Comparison of ENCODE assay signal across 7 cellular contexts in the genomic region with DNA sequence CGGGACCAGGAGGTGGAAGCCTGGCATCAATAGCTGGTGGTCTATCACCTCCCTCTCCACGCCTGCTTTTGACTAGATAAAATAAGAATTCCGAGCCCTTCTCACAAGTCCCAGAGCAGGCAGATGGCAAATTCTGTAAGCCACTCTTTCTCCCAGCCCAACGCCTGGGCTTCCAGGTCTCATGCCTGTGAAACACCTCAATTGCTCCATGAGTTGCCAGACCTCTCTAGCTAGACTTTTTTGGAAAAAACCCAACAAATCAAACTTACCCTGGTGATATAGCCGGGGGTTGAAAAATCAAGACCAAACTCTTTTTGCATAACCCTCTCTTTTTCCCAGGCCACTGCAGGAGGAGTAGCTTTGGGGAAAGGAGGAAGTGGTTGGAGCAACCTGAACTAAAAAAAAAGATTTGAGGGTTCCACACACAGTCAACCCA. TPM values are rescaled to one million over a fixed set of nuclear protein-coding genes. Genes with fewer than 3 reads are reported as not detected.
DNase-seq lines count a peak whose midpoint lies in the region; ATAC-seq lines count a peak whose summit lies in the region.

No MANE protein-coding gene starts in this region.

- H3K4me3 Mint-ChIP-seq in IgD-negative memory B cell: peak overlapping the region; percentile 77 to 94 (median 88)
- peak overlapping the region; percentile 89 for H3K4me3 Mint-ChIP-seq in activated T-helper 17 cell treated with anti-CD3 and anti-CD28 coated beads, Interleukin-2, amount 50 U/mL, for 72 hours
- peak overlapping the region; percentile 93 to 99 for H3K4me3 Mint-ChIP-seq in stimulated activated naive CD8-positive, alpha-beta T cell treated with anti-CD3 and anti-CD28 coated beads, Interleukin-15, amount 100 ng/mL, for 72 hours

- ATAC-seq in activated T-helper 17 cell treated with anti-CD3 and anti-CD28 coated beads, Interleukin-2, amount 50 U/mL, for 72 hours (replicated peaks): no peak
- ATAC-seq in stimulated activated naive CD8-positive, alpha-beta T cell treated with anti-CD3 and anti-CD28 coated beads, Interleukin-15, amount 100 ng/mL, for 72 hours: no peak

- H3K9me3 Mint-ChIP-seq in IgD-negative memory B cell: no peaks in the 10 kb centered on the region
- no peaks in the 10 kb centered on the region for H3K9me3 Mint-ChIP-seq in activated T-helper 17 cell treated with anti-CD3 and anti-CD28 coated beads, Interleukin-2, amount 50 U/mL, for 72 hours
- H3K9me3 Mint-ChIP-seq in stimulated activated naive CD8-positive, alpha-beta T cell treated with anti-CD3 and anti-CD28 coated beads, Interleukin-15, amount 100 ng/mL, for 72 hours: no peaks in the 10 kb centered on the region

- peak overlapping the region; percentile 84 to 99 (median 96) for H3K27ac Mint-ChIP-seq in IgD-negative memory B cell
- peak overlapping the region; percentile 96 for H3K27ac Mint-ChIP-seq in activated T-helper 17 cell treated with anti-CD3 and anti-CD28 coated beads, Interleukin-2, amount 50 U/mL, for 72 hours
- peak overlapping the region; percentile 66 to 97 for H3K27ac Mint-ChIP-seq in stimulated activated naive CD8-positive, alpha-beta T cell treated with anti-CD3 and anti-CD28 coated beads, Interleukin-15, amount 100 ng/mL, for 72 hours

- H3K36me3 Mint-ChIP-seq in IgD-negative memory B cell: peaks cover 3% of the 10 kb centered on the region
- H3K36me3 Mint-ChIP-seq in activated T-helper 17 cell treated with anti-CD3 and anti-CD28 coated beads, Interleukin-2, amount 50 U/mL, for 72 hours (ENCODE audit: low read depth): peaks cover 60% of the 10 kb centered on the region

- H3K27me3 Mint-ChIP-seq in IgD-negative memory B cell: no peaks in the 10 kb centered on the region
- H3K27me3 Mint-ChIP-seq in activated T-helper 17 cell treated with anti-CD3 and anti-CD28 coated beads, Interleukin-2, amount 50 U/mL, for 72 hours: no peaks in the 10 kb centered on the region
- no peaks in the 10 kb centered on the region for H3K27me3 Mint-ChIP-seq in stimulated activated naive CD8-positive, alpha-beta T cell treated with anti-CD3 and anti-CD28 coated beads, Interleukin-15, amount 100 ng/mL, for 72 hours

- no peak for DNase-seq in stimulated activated naive CD8-positive, alpha-beta T cell treated with anti-CD3 and anti-CD28 coated beads, Interleukin-15, amount 100 ng/mL, for 72 hours
- DNase-seq in EL (no peak), NCI-H1092 treated with DMSO at 0.1 percent for 48 hours (lab: John Stamatoyannopoulos, UW) (no peak)
- DNase-seq in central memory CD4-positive, alpha-beta T cell: no peak

- peaks cover 47 to 61% (median 48%) of the 10 kb centered on the region in 3 donors for H3K4me1 Mint-ChIP-seq in IgD-negative memory B cell
- peaks cover 26% of the 10 kb centered on the region for H3K4me1 Mint-ChIP-seq in activated T-helper 17 cell treated with anti-CD3 and anti-CD28 coated beads, Interleukin-2, amount 50 U/mL, for 72 hours
- peaks cover 62% of the 10 kb centered on the region for H3K4me1 Mint-ChIP-seq in stimulated activated naive CD8-positive, alpha-beta T cell treated with anti-CD3 and anti-CD28 coated beads, Interleukin-15, amount 100 ng/mL, for 72 hours

- no peaks in the 10 kb centered on the region for H3K9me3 ChIP-seq in iPS-18c (ENCODE audit: control insufficient read depth, insufficient read depth, low read length)

- peak overlapping the region; percentile 52; the same call in 1 of the 2 replicates for H3K4me3 ChIP-seq in iPS-18c (ENCODE audit: insufficient read depth, low read depth, low read length)

RNA-seq across cellular contexts. Expression of a gene that starts 7.0 kb away (rescaled TPM):
- polyA plus RNA-seq in IgD-negative memory B cell: 11.1 TPM
- total RNA-seq in activated T-helper 17 cell treated with anti-CD3 and anti-CD28 coated beads, Interleukin-2, amount 50 U/mL, for 72 hours: 100 to 1,000 TPM; 217 to 527 TPM
